8 cellular contexts compared by ENCODE assay signal in genomic region chr4:71270901-71271300, GRCh38.
DNase-seq lines count a peak whose midpoint lies in the region; ATAC-seq and TF ChIP-seq lines count a peak whose summit lies in the region.

No MANE protein-coding gene starts in this region.

- CTCF ChIA-PET in WTC11 (lab: Charles Lee): interaction anchor here (0.5 to 1.3 kb wide), 13 partner anchors 13 to 441 kb away, joined by 3 to 7 read pairs (median 3); no protein-coding TSS in a partner anchor

- peaks cover 0 to 13% of the 10 kb centered on the region in 2 donors for H3K4me1 ChIP-seq in left lung
- no peaks in the 10 kb centered on the region for H3K4me1 ChIP-seq in testis

- no peaks in the 10 kb centered on the region for H3K36me3 Mint-ChIP-seq in WTC11

- ATAC-seq in HG03103 (IDR thresholded peaks at IDR 0.05; ENCODE audit: low read depth, unreplicated experiment) (peak; percentile 52), WTC11 (peak; percentile 74; the same call in 1 of the 2 replicates), left lung (peak; percentile 63), GM19455 (IDR thresholded peaks at IDR 0.05; ENCODE audit: unreplicated experiment) (no peak), HG03280 (IDR thresholded peaks at IDR 0.05; ENCODE audit: unreplicated experiment) (no peak)

- H3K9me3 Mint-ChIP-seq in WTC11: no peaks in the 10 kb centered on the region

- no peaks in the 10 kb centered on the region for H3K27me3 ChIP-seq in GM06990 (replicated peaks; ENCODE audit: control insufficient read depth, insufficient read depth, low read length)
- no peaks in the 10 kb centered on the region for H3K27me3 ChIP-seq in left lung
- no peaks in the 10 kb centered on the region for H3K27me3 ChIP-seq in testis

- intact Hi-C loops in left lung (cut with DNase I) (no loop called here), testis (cut with DNase I; ENCODE audit: low total_unique reads) (no loop called here)

- H3K36me3 ChIP-seq in GM06990 (ENCODE audit: control insufficient read depth, insufficient read depth, low read length): no peaks in the 10 kb centered on the region
- H3K36me3 ChIP-seq in left lung: no peaks in the 10 kb centered on the region
- H3K36me3 ChIP-seq in testis (ENCODE audit: low read depth, missing control alignments): no peaks in the 10 kb centered on the region

- POLR2A ChIA-PET in WTC11 (lab: Charles Lee): no interaction called here

- no peak overlapping the region for H3K4me3 ChIP-seq in GM06990 (replicated peaks; ENCODE audit: low read depth, low read length)
- no peak overlapping the region for H3K4me3 ChIP-seq in left lung
- H3K4me3 ChIP-seq in testis: no peak overlapping the region

- TF ChIP-seq CTCF in AG09319 (IDR thresholded peaks at IDR 0.05; ENCODE audit: low read depth, low read length): peak; percentile 37
- TF ChIP-seq CTCF in GM06990 (IDR thresholded peaks at IDR 0.05; ENCODE audit: insufficient read depth, low read length, poor library complexity, severe bottlenecking): peak; percentile 49
- no peak for TF ChIP-seq CTCF in WTC11 (IDR thresholded peaks at IDR 0.05)
- TF ChIP-seq CTCF in left lung (IDR thresholded peaks at IDR 0.05): no peak
- no peak for TF ChIP-seq CTCF in testis (IDR thresholded peaks at IDR 0.05)

- no peak overlapping the region for H3K27ac ChIP-seq in left lung
- H3K27ac ChIP-seq in testis: no peak overlapping the region

- H3K27me3 Mint-ChIP-seq in WTC11 (ENCODE audit: low read depth): no peaks in the 10 kb centered on the region

- H3K4me3 Mint-ChIP-seq in WTC11: no peak overlapping the region

- no peak overlapping the region for H3K27ac Mint-ChIP-seq in WTC11

- H3K4me1 Mint-ChIP-seq in WTC11: peaks cover 30% of the 10 kb centered on the region

- no peak for TF ChIP-seq POLR2A in testis (IDR thresholded peaks at IDR 0.05)

- WGBS in testis, 2 donors: 32 to 41% methylated on average over 1 of the region's 1 CpG

- DNase-seq in AG09319 (ENCODE audit: extremely low read depth, low read depth) (no peak), GM06990 (ENCODE audit: extremely low read depth, insufficient read length) (no peak), WTC11 (ENCODE audit: low spot score) (peak; percentile 57), left lung (no peak), testis (no peak)

- H3K9me3 ChIP-seq in left lung (no peaks in the 10 kb centered on the region), testis (no peaks in the 10 kb centered on the region)

TF ChIP-seq in WTC11, 78 proteins besides CTCF, POLR2A, EP300 and RAD21:
- no peak for TF ChIP-seq NFE2L1 (CRISPR knock-in tag; IDR thresholded peaks at IDR 0.05)
- TF ChIP-seq ERG (CRISPR knock-in tag; IDR thresholded peaks at IDR 0.05): no peak
- no peak for TF ChIP-seq EMX1 (CRISPR knock-in tag; IDR thresholded peaks at IDR 0.05)
- no peak for TF ChIP-seq TEAD4 (CRISPR knock-in tag; IDR thresholded peaks at IDR 0.05)
- TF ChIP-seq ZNF281 (CRISPR knock-in tag; IDR thresholded peaks at IDR 0.05): no peak
- no peak for TF ChIP-seq ZNF396 (CRISPR knock-in tag; IDR thresholded peaks at IDR 0.05; ENCODE audit: borderline replicate concordance)
- no peak for TF ChIP-seq NR1H2 (CRISPR knock-in tag; IDR thresholded peaks at IDR 0.05)
- TF ChIP-seq PREB (CRISPR knock-in tag; IDR thresholded peaks at IDR 0.05; ENCODE audit: borderline replicate concordance): no peak
- no peak for TF ChIP-seq GTF2I (CRISPR knock-in tag; conservative IDR thresholded peaks at IDR 0.05)
- no peak for TF ChIP-seq ZSCAN18 (CRISPR knock-in tag; IDR thresholded peaks at IDR 0.05)
- no peak for TF ChIP-seq USF1 (CRISPR knock-in tag; IDR thresholded peaks at IDR 0.05)
- TF ChIP-seq ZNF532 (CRISPR knock-in tag; IDR thresholded peaks at IDR 0.05; ENCODE audit: borderline replicate concordance): no peak
- no peak for TF ChIP-seq NR2C2 (CRISPR knock-in tag; IDR thresholded peaks at IDR 0.05)
- TF ChIP-seq ZNF232 (CRISPR knock-in tag; IDR thresholded peaks at IDR 0.05): no peak
TF ChIP-seq in WTC11: peak in this region for 0.

Comparison
In these comparisons a context has a peak if more than half of its experiments do, and no peak if none do; other contexts are left out.
1. CTCF ChIP-seq: peak in AG09319 (single experiment) and GM06990 (single experiment); none in WTC11 (single experiment), left lung (0 of 2) and testis (0 of 3).
2. ATAC-seq: peak in HG03103 (single experiment), WTC11 (single experiment) and left lung (single experiment); none in GM19455 (single experiment) and HG03280 (single experiment).